In the genomic region with DNA sequence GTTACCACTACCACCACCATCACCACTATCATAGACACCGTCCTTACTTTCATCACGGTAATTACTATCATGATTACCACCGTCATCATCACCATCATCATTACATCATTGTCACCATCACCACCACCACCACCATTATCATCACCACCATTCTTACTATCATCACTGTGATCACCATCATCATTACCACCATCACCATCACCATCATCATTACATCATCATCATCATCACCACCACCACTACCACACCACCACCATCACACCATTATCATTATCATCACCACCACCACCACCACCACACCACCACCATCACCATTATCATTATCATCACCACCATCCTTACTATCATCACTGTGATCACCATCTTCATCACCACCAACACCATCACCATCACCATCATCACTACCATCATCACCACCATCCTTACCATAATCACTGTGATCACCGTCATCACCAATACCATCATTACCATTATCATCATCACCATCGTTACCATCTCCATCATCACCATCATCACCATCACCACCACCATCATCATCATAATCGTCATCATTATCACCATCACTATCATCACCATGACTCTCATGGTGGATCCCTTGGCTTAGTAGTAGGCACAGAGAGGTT, we compare ENCODE assay signal across 2 cellular contexts.
TF ChIP-seq lines count a peak whose summit lies in the region.

No MANE protein-coding gene starts in this region.

TF ChIP-seq in A549, 52 proteins besides CTCF, POLR2A, EP300 and RAD21 (continued from another document):
- TF ChIP-seq ZSCAN20 (CRISPR knock-in tag; IDR thresholded peaks at IDR 0.05) = no peak
- TF ChIP-seq, protein P1, sequence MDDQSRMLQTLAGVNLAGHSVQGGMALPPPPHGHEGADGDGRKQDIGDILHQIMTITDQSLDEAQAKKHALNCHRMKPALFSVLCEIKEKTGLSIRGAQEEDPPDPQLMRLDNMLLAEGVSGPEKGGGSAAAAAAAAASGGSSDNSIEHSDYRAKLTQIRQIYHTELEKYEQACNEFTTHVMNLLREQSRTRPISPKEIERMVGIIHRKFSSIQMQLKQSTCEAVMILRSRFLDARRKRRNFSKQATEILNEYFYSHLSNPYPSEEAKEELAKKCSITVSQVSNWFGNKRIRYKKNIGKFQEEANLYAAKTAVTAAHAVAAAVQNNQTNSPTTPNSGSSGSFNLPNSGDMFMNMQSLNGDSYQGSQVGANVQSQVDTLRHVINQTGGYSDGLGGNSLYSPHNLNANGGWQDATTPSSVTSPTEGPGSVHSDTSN (IDR thresholded peaks at IDR 0.05) = no peak
TF ChIP-seq in A549: peak in this region for 0.

TF ChIP-seq in IMR-90, 13 proteins besides CTCF, POLR2A, EP300 and RAD21 (continued from another document):
- TF ChIP-seq, protein P2, sequence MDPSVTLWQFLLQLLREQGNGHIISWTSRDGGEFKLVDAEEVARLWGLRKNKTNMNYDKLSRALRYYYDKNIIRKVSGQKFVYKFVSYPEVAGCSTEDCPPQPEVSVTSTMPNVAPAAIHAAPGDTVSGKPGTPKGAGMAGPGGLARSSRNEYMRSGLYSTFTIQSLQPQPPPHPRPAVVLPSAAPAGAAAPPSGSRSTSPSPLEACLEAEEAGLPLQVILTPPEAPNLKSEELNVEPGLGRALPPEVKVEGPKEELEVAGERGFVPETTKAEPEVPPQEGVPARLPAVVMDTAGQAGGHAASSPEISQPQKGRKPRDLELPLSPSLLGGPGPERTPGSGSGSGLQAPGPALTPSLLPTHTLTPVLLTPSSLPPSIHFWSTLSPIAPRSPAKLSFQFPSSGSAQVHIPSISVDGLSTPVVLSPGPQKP (IDR thresholded peaks at IDR 0.05; ENCODE audit: borderline replicate concordance, low read depth, low read length) = no peak
- TF ChIP-seq CEBPB (IDR thresholded peaks at IDR 0.05; ENCODE audit: low read depth, low read length) = no peak
- no peak for TF ChIP-seq SMC3 (IDR thresholded peaks at IDR 0.05; ENCODE audit: low read depth, low read length)
- no peak for TF ChIP-seq RCOR1 (IDR thresholded peaks at IDR 0.05; ENCODE audit: insufficient replicate concordance, low read length)
- TF ChIP-seq, protein P3, sequence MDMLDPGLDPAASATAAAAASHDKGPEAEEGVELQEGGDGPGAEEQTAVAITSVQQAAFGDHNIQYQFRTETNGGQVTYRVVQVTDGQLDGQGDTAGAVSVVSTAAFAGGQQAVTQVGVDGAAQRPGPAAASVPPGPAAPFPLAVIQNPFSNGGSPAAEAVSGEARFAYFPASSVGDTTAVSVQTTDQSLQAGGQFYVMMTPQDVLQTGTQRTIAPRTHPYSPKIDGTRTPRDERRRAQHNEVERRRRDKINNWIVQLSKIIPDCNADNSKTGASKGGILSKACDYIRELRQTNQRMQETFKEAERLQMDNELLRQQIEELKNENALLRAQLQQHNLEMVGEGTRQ (IDR thresholded peaks at IDR 0.05; ENCODE audit: low read depth, low read length) = no peak
- no peak for TF ChIP-seq FOS (IDR thresholded peaks at IDR 0.05; ENCODE audit: low read depth, low read length)
- TF ChIP-seq MAFK (IDR thresholded peaks at IDR 0.05; ENCODE audit: low read depth, low read length) = no peak
- no peak for TF ChIP-seq MXI1 (IDR thresholded peaks at IDR 0.05; ENCODE audit: borderline replicate concordance, low read depth, low read length)
- no peak for TF ChIP-seq MAZ (IDR thresholded peaks at IDR 0.05; ENCODE audit: borderline replicate concordance, low read depth, low read length)
- TF ChIP-seq CHD1 (IDR thresholded peaks at IDR 0.05; ENCODE audit: low read depth, low read length) = no peak
- no peak for TF ChIP-seq NFE2L2 (IDR thresholded peaks at IDR 0.05; ENCODE audit: low read depth, low read length)
